In the genomic region with DNA sequence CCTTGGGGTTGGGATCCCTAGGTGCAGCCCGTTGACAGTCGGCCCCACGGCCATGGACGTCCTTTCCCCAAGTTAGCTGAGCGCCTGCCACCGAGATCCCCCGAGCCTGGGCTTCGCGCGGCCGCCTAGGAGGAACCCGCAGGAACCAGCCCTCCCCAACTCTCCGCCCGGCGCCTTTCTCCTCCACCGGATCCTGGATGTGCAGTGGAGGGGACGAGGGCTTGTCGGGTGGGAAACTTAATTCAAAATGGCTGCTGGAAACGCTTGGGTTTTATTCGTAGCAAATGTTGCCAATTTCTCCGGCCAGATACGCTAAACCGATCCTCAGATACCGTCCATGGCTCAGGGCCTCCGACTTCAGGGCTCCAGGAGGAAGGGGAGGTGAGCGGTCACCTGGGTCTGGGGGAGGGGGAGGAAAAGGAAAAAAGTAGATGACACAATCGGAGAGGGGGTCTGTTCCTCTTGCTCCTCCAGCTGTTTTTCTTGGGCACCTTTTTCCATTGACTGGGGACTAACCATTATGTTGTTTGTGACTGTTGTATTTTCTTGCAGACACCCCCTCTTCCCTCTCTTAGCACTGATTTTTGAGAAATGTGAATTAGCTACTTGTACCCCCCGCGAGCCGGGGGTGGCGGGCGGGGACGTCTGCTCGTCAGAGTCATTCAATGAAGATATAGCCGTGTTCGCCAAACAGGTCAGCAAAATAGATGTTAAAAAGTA, we compare ENCODE assay signal across 10 cellular contexts. TPM values are rescaled to one million over a fixed set of nuclear protein-coding genes. Genes with fewer than 3 reads are reported as not detected.
DNase-seq lines count a peak whose midpoint lies in the region; ATAC-seq and TF ChIP-seq lines count a peak whose summit lies in the region.
"Had no signal": no experiment of that assay in that cellular context is flagged by ENCODE, and none has a peak within 500 bp of the region (broad histone marks: within the 10 kb centered on the region; RNA-seq: fewer than 3 reads in every experiment).

No MANE protein-coding gene starts in this region.

- H3K36me3 ChIP-seq in kidney epithelial cell (ENCODE audit: control insufficient read depth, insufficient read depth, low read length) = no peaks in the 10 kb centered on the region

- TF ChIP-seq CTCF in HFF-Myc (IDR thresholded peaks at IDR 0.05; ENCODE audit: low read depth, low read length, missing control alignments) = no peak
- TF ChIP-seq CTCF in cardiac fibroblast (IDR thresholded peaks at IDR 0.05; ENCODE audit: low read depth, low read length) = no peak
- TF ChIP-seq CTCF in kidney epithelial cell (IDR thresholded peaks at IDR 0.05; ENCODE audit: insufficient read depth, low read length, poor library complexity, severe bottlenecking) = no peak

- DNase-seq in HFF-Myc (ENCODE audit: extremely low read depth, low read depth) (no peak), cardiac fibroblast (ENCODE audit: low read depth in 2 of 2) (peak; percentile 41 to 54), kidney epithelial cell (ENCODE audit: low read depth) (no peak), NCI-H1417 treated with DMSO at 0.1 percent for 48 hours (lab: John Stamatoyannopoulos, UW) (no peak), iPS-NIHi11 (ENCODE audit: low spot score) (no peak), OCI-M2 (lab: John Stamatoyannopoulos, UW; ENCODE audit: unreplicated experiment) (no peak)
- DNase-seq: amniotic stem cell; stimulated activated CD4-positive, alpha-beta T cell treated with anti-CD3 and anti-CD28 coated beads, Interleukin-2, amount 100 ng/mL, for 48 hours had no signal

- peaks cover 59% of the 10 kb centered on the region for H3K27me3 ChIP-seq in kidney epithelial cell (ENCODE audit: control insufficient read depth, insufficient read depth, low read length)

- H3K27ac ChIP-seq in skin epidermis = peak overlapping the region in 19 of 21 experiments; percentile 4 to 94 (median 71)

- peak overlapping the region; percentile 83 for H3K4me3 ChIP-seq in HFF-Myc (replicated peaks; ENCODE audit: low read depth, low read length)
- H3K4me3 ChIP-seq in cardiac fibroblast (replicated peaks in 1 of 2; ENCODE audit: low read depth in 2 of 2, low read length in 2 of 2) = peak overlapping the region; percentile 83 to 90
- H3K4me3 ChIP-seq in kidney epithelial cell (ENCODE audit: low read depth, low read length) = peak overlapping the region; percentile 35
- peak overlapping the region; percentile 5 to 63 (median 34) for H3K4me3 ChIP-seq in skin epidermis

- no peak for ATAC-seq in GM21576 (IDR thresholded peaks at IDR 0.05; ENCODE audit: unreplicated experiment)

RNA-seq across cellular contexts. Expression of a gene that starts 4.5 kb away (rescaled TPM):
- total RNA-seq in kidney epithelial cell = 3.6 and 8.2 TPM in 2 replicates

Comparison
In these comparisons a context has a peak if more than half of its experiments do, and no peak if none do; other contexts are left out.
1. DNase-seq: peak in cardiac fibroblast (2 of 2); none in HFF-Myc (single experiment), kidney epithelial cell (single experiment), NCI-H1417 treated with DMSO at 0.1 percent for 48 hours (single experiment), iPS-NIHi11 (single experiment) and OCI-M2 (single experiment).
2. H3K4me3 ChIP-seq: peak in every context shown above with its lines; median percentile 86 in cardiac fibroblast; 83 in HFF-Myc; 35 in kidney epithelial cell; 34 in skin epidermis.